Comparison of ENCODE assay signal across 21 cellular contexts in genomic region chr4:180465364-180465763, GRCh38.
DNase-seq lines count a peak whose midpoint lies in the region; ATAC-seq and TF ChIP-seq lines count a peak whose summit lies in the region.
"Had no signal": no experiment of that assay in that cellular context is flagged by ENCODE, and none has a peak within 500 bp of the region (broad histone marks: within the 10 kb centered on the region; RNA-seq: fewer than 3 reads in every experiment).

No MANE protein-coding gene starts in this region.

- ATAC-seq in GM18858 (IDR thresholded peaks at IDR 0.05; ENCODE audit: unreplicated experiment) (peak; percentile 65), GM21423 (IDR thresholded peaks at IDR 0.05; ENCODE audit: unreplicated experiment) (peak; percentile 43), HG03139 (IDR thresholded peaks at IDR 0.05; ENCODE audit: unreplicated experiment) (peak; percentile 63)
- ATAC-seq: A549, GM12878 had no signal

- no peak overlapping the region for H3K4me2 ChIP-seq in MM.1S (ENCODE audit: low read depth, low read length)
- H3K4me2 ChIP-seq: A549; BLaER1 treated with 17β-estradiol and CSF1 and Interleukin-3, amounts not matched to agents 10 nM and 100 nM had no signal

- H3K36me3 ChIP-seq in MM.1S (replicated peaks; ENCODE audit: insufficient read depth, low read length) (no peaks in the 10 kb centered on the region), suprapubic skin (no peaks in the 10 kb centered on the region)
- H3K36me3 ChIP-seq: BE2C; BLaER1 treated with 17β-estradiol and CSF1 and Interleukin-3, amounts not matched to agents 10 nM and 100 nM had no signal

- no peak overlapping the region for H2AFZ ChIP-seq in MM.1S (ENCODE audit: low read length)

- TF ChIP-seq CTCF in MM.1S (IDR thresholded peaks at IDR 0.05; ENCODE audit: low read length) (no peak), suprapubic skin (IDR thresholded peaks at IDR 0.05) (no peak)

- H3K9me3 ChIP-seq in MM.1S (replicated peaks; ENCODE audit: insufficient read depth, low read length) (no peaks in the 10 kb centered on the region), suprapubic skin (peaks cover 2% of the 10 kb centered on the region)
- H3K9me3 ChIP-seq: A549, BE2C had no signal

- H3K79me2 ChIP-seq in MM.1S (ENCODE audit: low read length), result no peaks in the 10 kb centered on the region

- no peak overlapping the region for H3K27ac ChIP-seq in MM.1S (ENCODE audit: low read length)
- H3K27ac ChIP-seq in suprapubic skin, result no peak overlapping the region
- H3K27ac ChIP-seq: A549; BLaER1 treated with 17β-estradiol and CSF1 and Interleukin-3, amounts not matched to agents 10 nM and 100 nM had no signal

- H3K27me3 ChIP-seq in MM.1S (replicated peaks; ENCODE audit: insufficient read depth, low read length), result no peaks in the 10 kb centered on the region
- H3K27me3 ChIP-seq in suprapubic skin, result no peaks in the 10 kb centered on the region
- H3K27me3 ChIP-seq: BE2C; BLaER1 treated with 17β-estradiol and CSF1 and Interleukin-3, amounts not matched to agents 10 nM and 100 nM had no signal

- 94% methylated on average over 3 of the region's 3 CpGs for WGBS in suprapubic skin

- H3K4me1 ChIP-seq in MM.1S (ENCODE audit: low read length) (no peaks in the 10 kb centered on the region), suprapubic skin (no peaks in the 10 kb centered on the region)
- H3K4me1 ChIP-seq: A549; BE2C; BLaER1 treated with 17β-estradiol and CSF1 and Interleukin-3, amounts not matched to agents 10 nM and 100 nM had no signal

- no peaks in the 10 kb centered on the region for H4K20me1 ChIP-seq in MM.1S (ENCODE audit: insufficient read depth, low read length)
- H4K20me1 ChIP-seq: BLaER1 treated with 17β-estradiol and CSF1 and Interleukin-3, amounts not matched to agents 10 nM and 100 nM had no signal

- no peaks in the 10 kb centered on the region for H3F3A ChIP-seq in MM.1S (ENCODE audit: insufficient read depth, low read length)

- H3K4me3 ChIP-seq in MM.1S (ENCODE audit: low read length) (no peak overlapping the region), suprapubic skin (no peak overlapping the region)
- H3K4me3 ChIP-seq: A549; BLaER1 treated with 17β-estradiol and CSF1 and Interleukin-3, amounts not matched to agents 10 nM and 100 nM; GM12878 had no signal

- no peak for TF ChIP-seq EP300 in suprapubic skin (IDR thresholded peaks at IDR 0.05)

- no peaks in the 10 kb centered on the region for H3K9me2 ChIP-seq in MM.1S (replicated peaks; ENCODE audit: insufficient read depth, low read length)

- DNase-seq in MM.1S, result no peak
- no peak for DNase-seq in NCI-H2029 treated with DMSO at 0.1 percent for 48 hours (lab: John Stamatoyannopoulos, UW)
- no peak for DNase-seq in suprapubic skin (ENCODE audit: low spot score in 2 of 2)
- DNase-seq: 8988T; ACHN; AML-193; BE2C; CD4-positive, alpha-beta T cell; CD8-positive, alpha-beta memory T cell; DMS 273 treated with DMSO at 0.1 percent for 48 hours; DMS79; EL; GDM1; H7; HCEC 1CT had no signal

- TF ChIP-seq POLR2A in suprapubic skin (IDR thresholded peaks at IDR 0.05), result no peak

- H3K9ac ChIP-seq in MM.1S (ENCODE audit: low read length), result no peak overlapping the region
- H3K9ac ChIP-seq: BLaER1 treated with 17β-estradiol and CSF1 and Interleukin-3, amounts not matched to agents 10 nM and 100 nM had no signal
